8 cellular contexts compared by ENCODE assay signal in genomic region chr14:21384494-21384851, GRCh38. TPM values are rescaled to one million over a fixed set of nuclear protein-coding genes. Genes with fewer than 3 reads are reported as not detected.
DNase-seq lines count a peak whose midpoint lies in the region; ATAC-seq lines count a peak whose summit lies in the region.

No MANE protein-coding gene starts in this region.

- H3K36me3 Mint-ChIP-seq in central memory CD8-positive, alpha-beta T cell (ENCODE audit: insufficient read depth), result peaks cover 31% of the 10 kb centered on the region
- peaks cover 9% of the 10 kb centered on the region for H3K36me3 Mint-ChIP-seq in natural killer cell treated with Interleukin-12 subunit alpha and Interleukin-12 subunit beta and Interleukin-15 and Interleukin-18, amount 100 ng/mL, for 72 hours

- peak overlapping the region; percentile 94 for H3K4me3 Mint-ChIP-seq in central memory CD8-positive, alpha-beta T cell
- H3K4me3 Mint-ChIP-seq in natural killer cell treated with Interleukin-12 subunit alpha and Interleukin-12 subunit beta and Interleukin-15 and Interleukin-18, amount 100 ng/mL, for 72 hours, result peak overlapping the region; percentile 97

- peak; percentile 10 for ATAC-seq in GM21367 (IDR thresholded peaks at IDR 0.05; ENCODE audit: unreplicated experiment)
- peak; percentile 35 for ATAC-seq in central memory CD8-positive, alpha-beta T cell (replicated peaks; ENCODE audit: extremely low read depth, poor library complexity, severe bottlenecking)
- ATAC-seq in natural killer cell treated with Interleukin-12 subunit alpha and Interleukin-12 subunit beta and Interleukin-15 and Interleukin-18, amount 100 ng/mL, for 72 hours, result peak in 1 of 2 donors; percentile 49

- no peaks in the 10 kb centered on the region for H3K9me3 Mint-ChIP-seq in central memory CD8-positive, alpha-beta T cell
- H3K9me3 Mint-ChIP-seq in natural killer cell treated with Interleukin-12 subunit alpha and Interleukin-12 subunit beta and Interleukin-15 and Interleukin-18, amount 100 ng/mL, for 72 hours, result no peaks in the 10 kb centered on the region

- no peaks in the 10 kb centered on the region for H3K27me3 Mint-ChIP-seq in central memory CD8-positive, alpha-beta T cell
- no peaks in the 10 kb centered on the region for H3K27me3 Mint-ChIP-seq in natural killer cell treated with Interleukin-12 subunit alpha and Interleukin-12 subunit beta and Interleukin-15 and Interleukin-18, amount 100 ng/mL, for 72 hours

- peaks cover 73% of the 10 kb centered on the region for H3K36me3 ChIP-seq in KOPT-K1 (ENCODE audit: insufficient read depth, low read length)

- DNase-seq in GF-D8 (lab: John Stamatoyannopoulos, UW) (peak; percentile 41), DMS 273 (lab: John Stamatoyannopoulos, UW; ENCODE audit: unreplicated experiment) (no peak), NCI-H1436 (lab: John Stamatoyannopoulos, UW) (no peak), HK-2 (ENCODE audit: unreplicated experiment) (no peak)
- DNase-seq in central memory CD8-positive, alpha-beta T cell (ENCODE audit: low spot score in 2 of 2), result no peak
- DNase-seq in natural killer cell treated with Interleukin-12 subunit alpha and Interleukin-12 subunit beta and Interleukin-15 and Interleukin-18, amount 100 ng/mL, for 72 hours (ENCODE audit: low spot score), result no peak

- peaks cover 28% of the 10 kb centered on the region for H3K4me1 Mint-ChIP-seq in central memory CD8-positive, alpha-beta T cell
- peaks cover 20 to 26% of the 10 kb centered on the region in 2 donors for H3K4me1 Mint-ChIP-seq in natural killer cell treated with Interleukin-12 subunit alpha and Interleukin-12 subunit beta and Interleukin-15 and Interleukin-18, amount 100 ng/mL, for 72 hours (ENCODE audit: low read depth in 2 of 2)

- H3K9me3 ChIP-seq in KOPT-K1 (ENCODE audit: insufficient read depth, low read length, poor library complexity, severe bottlenecking), result no peaks in the 10 kb centered on the region

- peak overlapping the region; percentile 95 for H3K27ac ChIP-seq in KOPT-K1 (ENCODE audit: low read depth, low read length, poor library complexity, severe bottlenecking)

- H3K27ac Mint-ChIP-seq in central memory CD8-positive, alpha-beta T cell (ENCODE audit: low read depth), result peak overlapping the region; percentile 98
- peak overlapping the region; percentile 94 to 99 for H3K27ac Mint-ChIP-seq in natural killer cell treated with Interleukin-12 subunit alpha and Interleukin-12 subunit beta and Interleukin-15 and Interleukin-18, amount 100 ng/mL, for 72 hours

RNA-seq across cellular contexts. Expression of gene SUPT16H, which starts 0.7 kb away (rescaled TPM):
- 100 to 1,000 TPM; 105 to 132 TPM for total RNA-seq in natural killer cell treated with Interleukin-12 subunit alpha and Interleukin-12 subunit beta and Interleukin-15 and Interleukin-18, amount 100 ng/mL, for 72 hours
